13 cellular contexts compared by ENCODE assay signal in genomic region chr6:152161501-152161900, GRCh38.
A peak's percentile ranks its signal among the peaks of the same experiment; 100 is the strongest.
DNase-seq lines count a peak whose midpoint lies in the region; ATAC-seq, FAIRE-seq and TF ChIP-seq lines count a peak whose summit lies in the region.
"Had no signal": no experiment of that assay in that cellular context is flagged by ENCODE, and none has a peak within 500 bp of the region (broad histone marks: within the 10 kb centered on the region; RNA-seq: fewer than 3 reads in every experiment).

No MANE protein-coding gene starts in this region.

- H3K27ac ChIP-seq in mesenchymal stem cell (ENCODE audit: low read length, poor library complexity, severe bottlenecking) (peak overlapping the region; percentile 6), HepG2 (ENCODE audit: extremely low read length, insufficient read depth, low read length) (no peak overlapping the region), hepatocyte (no peak overlapping the region), right atrium auricular region (no peak overlapping the region)

- ATAC-seq in T-helper 17 cell (peak; percentile 20), HepG2 (no peak)

- H4K8ac ChIP-seq in mesenchymal stem cell (ENCODE audit: low read length) = no peak overlapping the region

- TF ChIP-seq POLR2A in HepG2 (IDR thresholded peaks at IDR 0.05; ENCODE audit: insufficient read depth in 1 of 2, low read depth in 2 of 2, low read length in 2 of 2) = no peak

- H3K36me3 Mint-ChIP-seq in T-helper 17 cell (ENCODE audit: low read depth) = peaks cover 13% of the 10 kb centered on the region

- no peaks in the 10 kb centered on the region for H3K27me3 Mint-ChIP-seq in T-helper 17 cell
- H3K27me3 Mint-ChIP-seq: type B pancreatic cell had no signal

- no peak overlapping the region for H4K91ac ChIP-seq in mesenchymal stem cell (ENCODE audit: low read length)

- no peak for TF ChIP-seq RAD21 in HepG2 (CRISPR knock-in tag; IDR thresholded peaks at IDR 0.05)

- H3K9ac ChIP-seq in mesenchymal stem cell (ENCODE audit: low read length) (no peak overlapping the region), HepG2 (ENCODE audit: insufficient read depth, low read depth, low read length) (no peak overlapping the region)

- no peak for FAIRE-seq in HepG2 (lab: Jason Lieb, UNC)
- FAIRE-seq: keratinocyte had no signal

- POLR2A ChIA-PET in HepG2 (lab: Yijun Ruan, JAX) = interaction anchor here (1.0 kb wide), 1 partner anchor 10 kb away, joined by 3 read pairs; no protein-coding TSS in a partner anchor

- DNase-seq in GM12865 (ENCODE audit: low read depth) (peak; percentile 24), HCEC 1CT (peak; percentile 34), T-helper 17 cell (no peak), mesenchymal stem cell (peak; percentile 53), HepG2 (ENCODE audit: low spot score) (no peak), hepatocyte (ENCODE audit: low spot score) (no peak), right atrium auricular region (ENCODE audit: low spot score) (no peak)
- no peak for DNase-seq in stimulated activated CD4-positive, alpha-beta T cell treated with anti-CD3 and anti-CD28 coated beads, Interleukin-15, amount 100 ng/mL, for 24 hours
- DNase-seq: caudate nucleus, NCI-H1694 treated with DMSO at 0.1 percent for 48 hours, T1000 had no signal

- H3K4me1 ChIP-seq in mesenchymal stem cell (ENCODE audit: control insufficient read depth, insufficient read depth, low read depth, low read length) = peaks cover 2% of the 10 kb centered on the region
- no peaks in the 10 kb centered on the region for H3K4me1 ChIP-seq in HepG2 (ENCODE audit: insufficient read depth, low read length)
- H3K4me1 ChIP-seq in hepatocyte (ENCODE audit: insufficient read depth) = no peaks in the 10 kb centered on the region
- H3K4me1 ChIP-seq in right atrium auricular region = no peaks in the 10 kb centered on the region

- H3K4me2 ChIP-seq in mesenchymal stem cell (ENCODE audit: low read length, poor library complexity, severe bottlenecking) = no peak overlapping the region
- H3K4me2 ChIP-seq in HepG2 (ENCODE audit: low read depth, low read length) = no peak overlapping the region
- H3K4me2 ChIP-seq in hepatocyte = no peak overlapping the region

- H3K9me3 ChIP-seq in T-helper 17 cell (ENCODE audit: control insufficient read depth, low read length, poor library complexity, severe bottlenecking) (no peaks in the 10 kb centered on the region), mesenchymal stem cell (ENCODE audit: control insufficient read depth, low read length) (no peaks in the 10 kb centered on the region), HepG2 (ENCODE audit: low read length) (no peaks in the 10 kb centered on the region), hepatocyte (ENCODE audit: low read depth) (no peaks in the 10 kb centered on the region), right atrium auricular region (no peaks in the 10 kb centered on the region)

- H2BK5ac ChIP-seq in mesenchymal stem cell (ENCODE audit: low read depth, low read length, poor library complexity, severe bottlenecking) = no peak overlapping the region

- H3K79me2 ChIP-seq in HepG2 (ENCODE audit: insufficient read depth, low read length) = no peaks in the 10 kb centered on the region
- no peaks in the 10 kb centered on the region for H3K79me2 ChIP-seq in hepatocyte

- no peak overlapping the region for H2AK5ac ChIP-seq in mesenchymal stem cell (ENCODE audit: low read length, severe bottlenecking)

- H3K23ac ChIP-seq in mesenchymal stem cell (ENCODE audit: low read length in 2 of 2) = no peak overlapping the region

- H3K36me3 ChIP-seq in mesenchymal stem cell (ENCODE audit: control insufficient read depth in 1 of 2, insufficient read depth in 2 of 2, low read depth in 1 of 2, low read length in 2 of 2) (peaks cover 5 to 48% of the 10 kb centered on the region in 2 experiments), HepG2 (replicated peaks in 1 of 2; ENCODE audit: control insufficient read depth in 1 of 2, insufficient read depth in 2 of 2, low read length in 2 of 2) (no peaks in the 10 kb centered on the region), hepatocyte (replicated peaks; ENCODE audit: insufficient read depth, low read depth) (no peaks in the 10 kb centered on the region), right atrium auricular region (peaks cover 36% of the 10 kb centered on the region)

- no peak overlapping the region for H3K4ac ChIP-seq in mesenchymal stem cell (ENCODE audit: low read depth in 1 of 2, low read length in 2 of 2)

- no peaks in the 10 kb centered on the region for H3K9me2 ChIP-seq in hepatocyte (replicated peaks; ENCODE audit: insufficient read depth)

- TF ChIP-seq EP300 in HepG2 (IDR thresholded peaks at IDR 0.05; ENCODE audit: low read depth in 2 of 2, low read length in 2 of 2) = no peak
- TF ChIP-seq EP300 in HepG2 (CRISPR knock-in tag; IDR thresholded peaks at IDR 0.05; ENCODE audit: borderline replicate concordance) = no peak

- H3K27me3 ChIP-seq in mesenchymal stem cell (ENCODE audit: control insufficient read depth in 1 of 2, insufficient read depth in 1 of 2, low read length in 2 of 2) (no peaks in the 10 kb centered on the region), HepG2 (ENCODE audit: control insufficient read depth in 1 of 2, insufficient read depth in 2 of 2, low read length in 2 of 2) (no peaks in the 10 kb centered on the region), hepatocyte (no peaks in the 10 kb centered on the region), right atrium auricular region (no peaks in the 10 kb centered on the region)

- peak overlapping the region; percentile 88 for H3K27ac Mint-ChIP-seq in T-helper 17 cell
- H3K27ac Mint-ChIP-seq: type B pancreatic cell had no signal

- H3K14ac ChIP-seq in mesenchymal stem cell (ENCODE audit: low read length in 2 of 2) = no peak overlapping the region

- no peak overlapping the region for H3K4me3 Mint-ChIP-seq in T-helper 17 cell
- H3K4me3 Mint-ChIP-seq: type B pancreatic cell had no signal

- H2BK12ac ChIP-seq in mesenchymal stem cell (ENCODE audit: low read length in 2 of 2) = no peak overlapping the region

- no peaks in the 10 kb centered on the region for H4K20me1 ChIP-seq in HepG2 (ENCODE audit: insufficient read depth, low read length)
- H4K20me1 ChIP-seq in hepatocyte (ENCODE audit: insufficient read depth, poor library complexity, severe bottlenecking) = no peaks in the 10 kb centered on the region

- H3K4me3 ChIP-seq in GM12865 (ENCODE audit: low read depth, low read length) = no peak overlapping the region
- H3K4me3 ChIP-seq in mesenchymal stem cell (ENCODE audit: insufficient read depth in 1 of 2, low read depth in 1 of 2, low read length in 2 of 2) = no peak overlapping the region
- no peak overlapping the region for H3K4me3 ChIP-seq in HepG2 (replicated peaks in 1 of 3; ENCODE audit: insufficient read depth in 1 of 3, low read depth in 2 of 3, low read length in 3 of 3)
- H3K4me3 ChIP-seq in hepatocyte = no peak overlapping the region
- H3K4me3 ChIP-seq in right atrium auricular region = no peak overlapping the region

- H3K4me1 Mint-ChIP-seq in T-helper 17 cell = peaks cover 22% of the 10 kb centered on the region

- CTCF ChIA-PET in HepG2 (lab: Yijun Ruan, JAX; ENCODE audit: low intra/inter-chr PET ratio, low total read pairs) = no interaction called here

- BruUV-seq in HepG2 (replicated peaks; lab: Mats Ljungman, UMichigan) = no TSS peak

- H2AFZ ChIP-seq in mesenchymal stem cell (ENCODE audit: low read depth, low read length) = no peak overlapping the region
- H2AFZ ChIP-seq in HepG2 (ENCODE audit: low read length) = no peak overlapping the region
- no peak overlapping the region for H2AFZ ChIP-seq in hepatocyte

- no peak overlapping the region for H2BK120ac ChIP-seq in mesenchymal stem cell (ENCODE audit: low read depth, low read length)

- in situ Hi-C loops in HepG2 (cut with HindIII; ENCODE audit: extremely low pct_ligation_motif_present, low pct_unique_long_range_greater_than_20kb) = no loop called here

- intact Hi-C loops in HepG2 (cut with micrococcal nuclease; ENCODE audit: unreplicated experiment) = no loop called here

- no peak overlapping the region for H3K18ac ChIP-seq in mesenchymal stem cell (ENCODE audit: low read depth in 1 of 2, low read length in 2 of 2)

- no peaks in the 10 kb centered on the region for H3K79me1 ChIP-seq in mesenchymal stem cell (replicated peaks; ENCODE audit: low read length, poor library complexity, severe bottlenecking)

- TF ChIP-seq CTCF in GM12865 (IDR thresholded peaks at IDR 0.05; ENCODE audit: insufficient read depth, low read depth, low read length, missing control alignments) (no peak), HepG2 (CRISPR knock-in tag; IDR thresholded peaks at IDR 0.05) (no peak), hepatocyte (IDR thresholded peaks at IDR 0.05; ENCODE audit: poor library complexity) (no peak), right atrium auricular region (IDR thresholded peaks at IDR 0.05) (no peak)

- no peak overlapping the region for H2BK15ac ChIP-seq in mesenchymal stem cell (ENCODE audit: low read depth, poor library complexity, severe bottlenecking)

TF ChIP-seq in HepG2, 621 proteins besides CTCF, POLR2A, EP300 and RAD21 (continues in another document):
- no peak for TF ChIP-seq TBX3 (IDR thresholded peaks at IDR 0.05; ENCODE audit: borderline replicate concordance)
- TF ChIP-seq KLF12 (CRISPR knock-in tag; IDR thresholded peaks at IDR 0.05; ENCODE audit: borderline replicate concordance) = no peak

Comparison
In these comparisons a context has a peak if more than half of its experiments do, and no peak if none do; other contexts are left out.
1. DNase-seq: peak in GM12865 (single experiment), HCEC 1CT (single experiment) and mesenchymal stem cell (single experiment); none in T-helper 17 cell (0 of 3), stimulated activated CD4-positive, alpha-beta T cell treated with anti-CD3 and anti-CD28 coated beads, Interleukin-15, amount 100 ng/mL, for 24 hours (single experiment), HepG2 (single experiment), hepatocyte (single experiment) and right atrium auricular region (single experiment).